In genomic region chr1:1153215-1153614, GRCh38 we compare ENCODE assay signal across 7 cellular contexts. TPM values are rescaled to one million over a fixed set of nuclear protein-coding genes. Genes with fewer than 3 reads are reported as not detected.
DNase-seq lines count a peak whose midpoint lies in the region; ATAC-seq and TF ChIP-seq lines count a peak whose summit lies in the region.
"Not testable (repeated sequence)": the region's sequence is repeated elsewhere in the genome, so short reads cannot be mapped to it uniquely, and the experiment has no call there.

No MANE protein-coding gene starts in this region.

- not testable (repeated sequence) for H3K4me1 Mint-ChIP-seq in Caco-2 (ENCODE audit: low read depth, unreplicated experiment); T-helper 2 cell treated with Interferon-gamma antibody and Interleukin-4, amounts not matched to agents 5 μg/mL and 100 μg/mL, for 36 hours (ENCODE audit: low read depth); effector memory CD8-positive, alpha-beta T cell (ENCODE audit: low read depth in 2 of 2)
- H3K4me1 Mint-ChIP-seq in activated CD8-positive, alpha-beta T cell treated with anti-CD3 and anti-CD28 coated beads, Interleukin-2, amount 10 ng/mL, durations not matched to agents 7 days and 5 days (ENCODE audit: low read depth), result peaks cover 12% of the 10 kb centered on the region
- H3K4me1 Mint-ChIP-seq in naive thymus-derived CD4-positive, alpha-beta T cell, result peaks cover 0 to 13% (median 9%) of the 10 kb centered on the region in 7 donors
- peaks cover 18% of the 10 kb centered on the region for H3K4me1 Mint-ChIP-seq in stimulated activated memory B cell treated with anti-CD40 and anti-IgM and Interleukin-4, amounts not matched to agents 10 μg/mL and 1 μg/mL and 100 μg/mL, for 72 hours

- not testable (repeated sequence) for H3K4me1 ChIP-seq in Caco-2; naive thymus-derived CD4-positive, alpha-beta T cell (ENCODE audit: control insufficient read depth in 2 of 2, insufficient read depth in 2 of 2, low read length in 2 of 2)

- intact Hi-C loops in Caco-2 (cut with micrococcal nuclease; ENCODE audit: unreplicated experiment); naive thymus-derived CD4-positive, alpha-beta T cell (cut with micrococcal nuclease): not testable (repeated sequence)

- CTCF ChIA-PET in Caco-2 (lab: Charles Lee), result not testable (repeated sequence)
- CTCF ChIA-PET in activated CD8-positive, alpha-beta T cell treated with anti-CD3 and anti-CD28 coated beads, Interleukin-2, amount 10 ng/mL, durations not matched to agents 7 days and 5 days (lab: Charles Lee), result interaction anchor here (1.2 kb wide), 1 partner anchor 31 kb away, joined by 4 read pairs; no protein-coding TSS in a partner anchor
- CTCF ChIA-PET in naive thymus-derived CD4-positive, alpha-beta T cell (lab: Charles Lee), result interaction anchor here (0.7 kb wide), 1 partner anchor 150 kb away, joined by 6 read pairs; no protein-coding TSS in a partner anchor

- not testable (repeated sequence) for DNase-seq in Caco-2; T-helper 2 cell treated with Interferon-gamma antibody and Interleukin-4, amounts not matched to agents 5 μg/mL and 100 μg/mL, for 36 hours (ENCODE audit: low spot score); activated CD8-positive, alpha-beta T cell treated with anti-CD3 and anti-CD28 coated beads, Interleukin-2, amount 10 ng/mL, durations not matched to agents 7 days and 5 days; activated naive CD4-positive, alpha-beta T cell treated with anti-CD3 and anti-CD28 coated beads, Interleukin-2, amount 50 U/mL, for 72 hours (ENCODE audit: low spot score in 2 of 2); effector memory CD8-positive, alpha-beta T cell; naive thymus-derived CD4-positive, alpha-beta T cell

- H3K27ac Mint-ChIP-seq in Caco-2 (ENCODE audit: unreplicated experiment), result peak overlapping the region; percentile 27
- peak overlapping the region; percentile 62 for H3K27ac Mint-ChIP-seq in T-helper 2 cell treated with Interferon-gamma antibody and Interleukin-4, amounts not matched to agents 5 μg/mL and 100 μg/mL, for 36 hours
- peak overlapping the region; percentile 67 for H3K27ac Mint-ChIP-seq in activated CD8-positive, alpha-beta T cell treated with anti-CD3 and anti-CD28 coated beads, Interleukin-2, amount 10 ng/mL, durations not matched to agents 7 days and 5 days
- H3K27ac Mint-ChIP-seq in activated naive CD4-positive, alpha-beta T cell treated with anti-CD3 and anti-CD28 coated beads, Interleukin-2, amount 50 U/mL, for 72 hours, result peak overlapping the region; percentile 8 to 87
- peak overlapping the region; percentile 67 to 85 for H3K27ac Mint-ChIP-seq in effector memory CD8-positive, alpha-beta T cell
- H3K27ac Mint-ChIP-seq in naive thymus-derived CD4-positive, alpha-beta T cell, result peak overlapping the region in 8 of 9 donors; percentile 43 to 92 (median 71)
- H3K27ac Mint-ChIP-seq in stimulated activated memory B cell treated with anti-CD40 and anti-IgM and Interleukin-4, amounts not matched to agents 10 μg/mL and 1 μg/mL and 100 μg/mL, for 72 hours, result peak overlapping the region; percentile 55

- not testable (repeated sequence) for H3K27ac ChIP-seq in naive thymus-derived CD4-positive, alpha-beta T cell (ENCODE audit: low read depth, low read length)

- not testable (repeated sequence) for H3K9me3 ChIP-seq in Caco-2
- H3K9me3 ChIP-seq in naive thymus-derived CD4-positive, alpha-beta T cell (ENCODE audit: control insufficient read depth in 2 of 3, low read length in 3 of 3), result peaks cover 0 to 21% (median 3%) of the 10 kb centered on the region in 3 experiments

- not testable (repeated sequence) for H3K4me3 ChIP-seq in Caco-2 (ENCODE audit: low read depth, low read length); naive thymus-derived CD4-positive, alpha-beta T cell (ENCODE audit: low read length)

- not testable (repeated sequence) for TF ChIP-seq CTCF in Caco-2 (IDR thresholded peaks at IDR 0.05; ENCODE audit: insufficient read depth in 1 of 2, low read depth in 1 of 2, low read length in 1 of 2, severe bottlenecking in 1 of 2, unreplicated experiment in 1 of 2)

- H3K4me3 Mint-ChIP-seq in Caco-2 (ENCODE audit: unreplicated experiment); T-helper 2 cell treated with Interferon-gamma antibody and Interleukin-4, amounts not matched to agents 5 μg/mL and 100 μg/mL, for 36 hours; activated CD8-positive, alpha-beta T cell treated with anti-CD3 and anti-CD28 coated beads, Interleukin-2, amount 10 ng/mL, durations not matched to agents 7 days and 5 days; naive thymus-derived CD4-positive, alpha-beta T cell; stimulated activated memory B cell treated with anti-CD40 and anti-IgM and Interleukin-4, amounts not matched to agents 10 μg/mL and 1 μg/mL and 100 μg/mL, for 72 hours: not testable (repeated sequence)
- H3K4me3 Mint-ChIP-seq in effector memory CD8-positive, alpha-beta T cell, result peak overlapping the region in 1 of 2 donors; percentile 18

- peaks cover 25% of the 10 kb centered on the region for H3K9me3 Mint-ChIP-seq in Caco-2 (ENCODE audit: unreplicated experiment)
- H3K9me3 Mint-ChIP-seq in T-helper 2 cell treated with Interferon-gamma antibody and Interleukin-4, amounts not matched to agents 5 μg/mL and 100 μg/mL, for 36 hours, result peaks cover 23% of the 10 kb centered on the region
- peaks cover 12% of the 10 kb centered on the region for H3K9me3 Mint-ChIP-seq in activated CD8-positive, alpha-beta T cell treated with anti-CD3 and anti-CD28 coated beads, Interleukin-2, amount 10 ng/mL, durations not matched to agents 7 days and 5 days (ENCODE audit: insufficient read depth)
- peaks cover 15 to 29% of the 10 kb centered on the region in 2 donors for H3K9me3 Mint-ChIP-seq in activated naive CD4-positive, alpha-beta T cell treated with anti-CD3 and anti-CD28 coated beads, Interleukin-2, amount 50 U/mL, for 72 hours
- peaks cover 11 to 20% of the 10 kb centered on the region in 2 donors for H3K9me3 Mint-ChIP-seq in effector memory CD8-positive, alpha-beta T cell
- H3K9me3 Mint-ChIP-seq in naive thymus-derived CD4-positive, alpha-beta T cell, result peaks cover 0 to 22% (median 13%) of the 10 kb centered on the region in 11 donors
- peaks cover 15% of the 10 kb centered on the region for H3K9me3 Mint-ChIP-seq in stimulated activated memory B cell treated with anti-CD40 and anti-IgM and Interleukin-4, amounts not matched to agents 10 μg/mL and 1 μg/mL and 100 μg/mL, for 72 hours

- H3K36me3 ChIP-seq in Caco-2 (ENCODE audit: control insufficient read depth, insufficient read depth, low read length); naive thymus-derived CD4-positive, alpha-beta T cell (ENCODE audit: control insufficient read depth in 2 of 3, insufficient read depth in 3 of 3, low read length in 3 of 3): not testable (repeated sequence)

- peaks cover 11% of the 10 kb centered on the region for H3K36me3 Mint-ChIP-seq in Caco-2 (ENCODE audit: insufficient read depth, unreplicated experiment)
- not testable (repeated sequence) for H3K36me3 Mint-ChIP-seq in T-helper 2 cell treated with Interferon-gamma antibody and Interleukin-4, amounts not matched to agents 5 μg/mL and 100 μg/mL, for 36 hours (ENCODE audit: low read depth); stimulated activated memory B cell treated with anti-CD40 and anti-IgM and Interleukin-4, amounts not matched to agents 10 μg/mL and 1 μg/mL and 100 μg/mL, for 72 hours
- peaks cover 15% of the 10 kb centered on the region for H3K36me3 Mint-ChIP-seq in activated CD8-positive, alpha-beta T cell treated with anti-CD3 and anti-CD28 coated beads, Interleukin-2, amount 10 ng/mL, durations not matched to agents 7 days and 5 days (ENCODE audit: low read depth)
- peaks cover 12 to 25% of the 10 kb centered on the region in 2 donors for H3K36me3 Mint-ChIP-seq in activated naive CD4-positive, alpha-beta T cell treated with anti-CD3 and anti-CD28 coated beads, Interleukin-2, amount 50 U/mL, for 72 hours
- peaks cover 11% of the 10 kb centered on the region for H3K36me3 Mint-ChIP-seq in effector memory CD8-positive, alpha-beta T cell (ENCODE audit: insufficient read depth)
- peaks cover 0 to 19% (median 0%) of the 10 kb centered on the region in 5 donors for H3K36me3 Mint-ChIP-seq in naive thymus-derived CD4-positive, alpha-beta T cell

- ATAC-seq in activated CD8-positive, alpha-beta T cell treated with anti-CD3 and anti-CD28 coated beads, Interleukin-2, amount 10 ng/mL, durations not matched to agents 7 days and 5 days; activated naive CD4-positive, alpha-beta T cell treated with anti-CD3 and anti-CD28 coated beads, Interleukin-2, amount 50 U/mL, for 72 hours; effector memory CD8-positive, alpha-beta T cell (replicated peaks); naive thymus-derived CD4-positive, alpha-beta T cell; stimulated activated memory B cell treated with anti-CD40 and anti-IgM and Interleukin-4, amounts not matched to agents 10 μg/mL and 1 μg/mL and 100 μg/mL, for 72 hours: not testable (repeated sequence)

- not testable (repeated sequence) for H3K27me3 Mint-ChIP-seq in Caco-2 (ENCODE audit: insufficient read depth, unreplicated experiment); T-helper 2 cell treated with Interferon-gamma antibody and Interleukin-4, amounts not matched to agents 5 μg/mL and 100 μg/mL, for 36 hours (ENCODE audit: low read depth); activated CD8-positive, alpha-beta T cell treated with anti-CD3 and anti-CD28 coated beads, Interleukin-2, amount 10 ng/mL, durations not matched to agents 7 days and 5 days (ENCODE audit: low read depth); effector memory CD8-positive, alpha-beta T cell; naive thymus-derived CD4-positive, alpha-beta T cell; stimulated activated memory B cell treated with anti-CD40 and anti-IgM and Interleukin-4, amounts not matched to agents 10 μg/mL and 1 μg/mL and 100 μg/mL, for 72 hours

- not testable (repeated sequence) for BruUV-seq in Caco-2 (replicated peaks; lab: Mats Ljungman, UMichigan)

- POLR2A ChIA-PET in Caco-2 (lab: Charles Lee), result interaction anchor here (0.6 to 0.7 kb wide), 2 partner anchors 10 to 120 kb away, joined by 3 to 6 read pairs; partner anchors contain the start of gene UBE2J2
- POLR2A ChIA-PET in activated CD8-positive, alpha-beta T cell treated with anti-CD3 and anti-CD28 coated beads, Interleukin-2, amount 10 ng/mL, durations not matched to agents 7 days and 5 days (lab: Charles Lee); naive thymus-derived CD4-positive, alpha-beta T cell (lab: Charles Lee): not testable (repeated sequence)

- not testable (repeated sequence) for H3K27me3 ChIP-seq in Caco-2 (replicated peaks; ENCODE audit: control insufficient read depth, insufficient read depth, low read length); naive thymus-derived CD4-positive, alpha-beta T cell (ENCODE audit: control insufficient read depth in 2 of 2, insufficient read depth in 2 of 2, low read length in 2 of 2)

RNA-seq across cellular contexts. Expression of gene TTLL10, which starts 20.5 kb away (rescaled TPM):
- 0.29 and 1.2 TPM in 2 replicates for total RNA-seq in Caco-2 (2022)
- total RNA-seq in activated CD8-positive, alpha-beta T cell treated with anti-CD3 and anti-CD28 coated beads, Interleukin-2, amount 10 ng/mL, durations not matched to agents 7 days and 5 days, result under 1 TPM; 0.63 to 0.90 TPM
- total RNA-seq in activated naive CD4-positive, alpha-beta T cell treated with anti-CD3 and anti-CD28 coated beads, Interleukin-2, amount 50 U/mL, for 72 hours, result not detected
- total RNA-seq in naive thymus-derived CD4-positive, alpha-beta T cell, result under 1 TPM in 2 of 5 experiments, not detected in 3; 0.58 to 0.80 TPM
- polyA plus RNA-seq in naive thymus-derived CD4-positive, alpha-beta T cell, result not detected

RNA-seq across cellular contexts. Expression of gene C1orf159, which starts 37.3 kb away (rescaled TPM):
- 12.9 and 14.0 TPM in 2 replicates for total RNA-seq in Caco-2 (2022)
- 10 to 100 TPM; 24.5 to 26.8 TPM for total RNA-seq in activated CD8-positive, alpha-beta T cell treated with anti-CD3 and anti-CD28 coated beads, Interleukin-2, amount 10 ng/mL, durations not matched to agents 7 days and 5 days
- total RNA-seq in activated naive CD4-positive, alpha-beta T cell treated with anti-CD3 and anti-CD28 coated beads, Interleukin-2, amount 50 U/mL, for 72 hours, result 10 to 100 TPM; 20.7 to 21.2 TPM
- total RNA-seq in naive thymus-derived CD4-positive, alpha-beta T cell, result 10 to 100 TPM; 17.6 to 21.9 (median 19.6) TPM
- polyA plus RNA-seq in naive thymus-derived CD4-positive, alpha-beta T cell, result 10 to 100 TPM in 1 of 2 donors, 1 to 10 TPM in 1; 6.4 to 10.5 TPM

RNA-seq across cellular contexts. Expression of gene TNFRSF18, which starts 53.2 kb away (rescaled TPM):
- not detected in 2 replicates for total RNA-seq in Caco-2 (2022)
- 10 to 100 TPM; 17.5 to 18.8 TPM for total RNA-seq in activated CD8-positive, alpha-beta T cell treated with anti-CD3 and anti-CD28 coated beads, Interleukin-2, amount 10 ng/mL, durations not matched to agents 7 days and 5 days
- total RNA-seq in activated naive CD4-positive, alpha-beta T cell treated with anti-CD3 and anti-CD28 coated beads, Interleukin-2, amount 50 U/mL, for 72 hours, result 100 to 1,000 TPM in 1 of 2 donors, 10 to 100 TPM in 1; 43.6 to 250 TPM
- 10 to 100 TPM in 2 of 5 experiments, 1 to 10 TPM in 1, not detected in 2; 2.6 to 81.7 (median 12.6) TPM for total RNA-seq in naive thymus-derived CD4-positive, alpha-beta T cell
- polyA plus RNA-seq in naive thymus-derived CD4-positive, alpha-beta T cell, result under 1 TPM in 1 of 2 donors, not detected in 1; 0.32 TPM
